Comparison of ENCODE assay signal across 1 cellular context in the genomic region with DNA sequence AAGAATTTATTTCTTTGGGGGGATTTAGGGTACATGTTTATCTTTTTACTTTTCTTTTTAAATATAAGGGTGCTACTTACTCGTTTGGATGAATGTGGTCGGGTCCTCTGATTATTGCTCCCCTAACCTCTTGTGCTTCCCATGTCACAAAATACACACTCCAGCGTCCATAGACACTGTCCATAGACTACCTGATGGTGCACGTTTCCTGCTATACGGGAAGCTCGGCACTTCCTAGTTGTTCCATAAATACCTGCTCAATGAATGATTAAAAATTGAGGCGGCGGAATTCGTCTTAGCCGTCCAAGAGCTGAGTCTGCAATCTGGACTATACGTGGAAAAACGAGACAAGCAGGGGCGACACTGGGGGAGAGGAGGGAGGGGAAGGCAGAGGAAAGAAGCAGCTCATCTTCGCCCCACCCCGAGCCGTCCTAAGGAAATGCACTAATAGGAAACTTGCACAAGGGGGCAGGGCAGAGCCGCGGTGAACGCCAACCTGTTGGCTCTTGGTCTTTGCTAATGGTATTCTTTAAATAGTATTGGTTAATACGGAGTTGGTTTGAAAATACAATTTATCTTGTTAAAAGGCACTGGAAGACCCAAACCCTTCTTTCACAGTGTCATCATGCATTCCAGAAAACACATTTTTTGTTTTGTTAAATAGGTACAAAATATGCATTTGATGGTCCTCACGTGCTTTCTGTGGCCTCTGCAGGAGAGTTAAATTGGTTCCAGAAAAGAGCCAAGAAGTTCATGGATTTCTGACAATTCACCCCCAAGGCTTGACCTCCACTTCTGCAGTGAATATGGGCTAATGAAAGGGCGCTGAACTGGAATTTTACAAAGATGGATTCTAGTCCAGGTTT.
TF ChIP-seq lines count a peak whose summit lies in the region.

No MANE protein-coding gene starts in this region.

TF ChIP-seq in IMR-90, 13 proteins besides CTCF, POLR2A, EP300 and RAD21 (continued from another document):
- TF ChIP-seq, protein P1, sequence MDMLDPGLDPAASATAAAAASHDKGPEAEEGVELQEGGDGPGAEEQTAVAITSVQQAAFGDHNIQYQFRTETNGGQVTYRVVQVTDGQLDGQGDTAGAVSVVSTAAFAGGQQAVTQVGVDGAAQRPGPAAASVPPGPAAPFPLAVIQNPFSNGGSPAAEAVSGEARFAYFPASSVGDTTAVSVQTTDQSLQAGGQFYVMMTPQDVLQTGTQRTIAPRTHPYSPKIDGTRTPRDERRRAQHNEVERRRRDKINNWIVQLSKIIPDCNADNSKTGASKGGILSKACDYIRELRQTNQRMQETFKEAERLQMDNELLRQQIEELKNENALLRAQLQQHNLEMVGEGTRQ (IDR thresholded peaks at IDR 0.05; ENCODE audit: low read depth, low read length) = no peak
- TF ChIP-seq MXI1 (IDR thresholded peaks at IDR 0.05; ENCODE audit: borderline replicate concordance, low read depth, low read length) (no peak), MAFK (IDR thresholded peaks at IDR 0.05; ENCODE audit: low read depth, low read length) (no peak)
- TF ChIP-seq, protein P2, sequence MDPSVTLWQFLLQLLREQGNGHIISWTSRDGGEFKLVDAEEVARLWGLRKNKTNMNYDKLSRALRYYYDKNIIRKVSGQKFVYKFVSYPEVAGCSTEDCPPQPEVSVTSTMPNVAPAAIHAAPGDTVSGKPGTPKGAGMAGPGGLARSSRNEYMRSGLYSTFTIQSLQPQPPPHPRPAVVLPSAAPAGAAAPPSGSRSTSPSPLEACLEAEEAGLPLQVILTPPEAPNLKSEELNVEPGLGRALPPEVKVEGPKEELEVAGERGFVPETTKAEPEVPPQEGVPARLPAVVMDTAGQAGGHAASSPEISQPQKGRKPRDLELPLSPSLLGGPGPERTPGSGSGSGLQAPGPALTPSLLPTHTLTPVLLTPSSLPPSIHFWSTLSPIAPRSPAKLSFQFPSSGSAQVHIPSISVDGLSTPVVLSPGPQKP (IDR thresholded peaks at IDR 0.05; ENCODE audit: borderline replicate concordance, low read depth, low read length) = no peak
TF ChIP-seq in IMR-90: peak in this region for 1.
